In genomic region chr21:17612023-17612564, GRCh38 we compare ENCODE assay signal across 1 cellular context.
TF ChIP-seq lines count a peak whose summit lies in the region.

No MANE protein-coding gene starts in this region.

TF ChIP-seq in GM23338, 12 proteins besides CTCF, POLR2A, EP300 and RAD21 (continued from another document):
- no peak for TF ChIP-seq REST (IDR thresholded peaks at IDR 0.05; ENCODE audit: unreplicated experiment)
